15 cellular contexts compared by ENCODE assay signal in genomic region chr13:109140777-109141354, GRCh38.
DNase-seq lines count a peak whose midpoint lies in the region; ATAC-seq, FAIRE-seq and TF ChIP-seq lines count a peak whose summit lies in the region.
"Had no signal": no experiment of that assay in that cellular context is flagged by ENCODE, and none has a peak within 500 bp of the region (broad histone marks: within the 10 kb centered on the region; RNA-seq: fewer than 3 reads in every experiment).

No MANE protein-coding gene starts in this region.

- H3K9ac ChIP-seq in SK-N-SH (no peak overlapping the region), endothelial cell of umbilical vein (replicated peaks; ENCODE audit: extremely low read depth, insufficient read depth, low read length) (no peak overlapping the region)

- H4K20me1 ChIP-seq in SK-N-SH (ENCODE audit: insufficient read depth), result no peaks in the 10 kb centered on the region
- no peaks in the 10 kb centered on the region for H4K20me1 ChIP-seq in endothelial cell of umbilical vein (replicated peaks; ENCODE audit: control insufficient read depth, extremely low read depth, insufficient read depth, low read length)

- POLR2A ChIA-PET in SK-N-SH (lab: Yijun Ruan, JAX) (interaction anchor here (1.0 to 1.7 kb wide), 5 partner anchors 204 to 644 kb away, joined by 3 to 4 read pairs (median 4); no protein-coding TSS in a partner anchor), endothelial cell of umbilical vein (lab: Charles Lee) (no interaction called here)

- H3K27ac ChIP-seq in SK-N-SH (ENCODE audit: low read depth in 2 of 2, low read length in 1 of 2) (peak overlapping the region in 1 of 2 experiments; percentile 86; a peak in 2 of 4 replicates), endothelial cell of umbilical vein (ENCODE audit: insufficient read depth, low read depth, low read length) (no peak overlapping the region), lower lobe of right lung (no peak overlapping the region), testis (no peak overlapping the region)
- H3K27ac ChIP-seq: HL-60 had no signal

- ATAC-seq in lower lobe of right lung, result peak in 1 of 2 donors; percentile 31

- H3K9me2 ChIP-seq in SK-N-SH, result no peaks in the 10 kb centered on the region

- intact Hi-C loops in endothelial cell of umbilical vein (cut with micrococcal nuclease), result loop anchor here (10.0 kb wide), 2 partner anchors 344 to 524 kb away; no protein-coding TSS in a partner anchor
- intact Hi-C loops in lower lobe of right lung (cut with DNase I), result no loop called here
- intact Hi-C loops in testis (cut with DNase I; ENCODE audit: low total_unique reads), result loop anchor here (10.0 kb wide), 1 partner anchor 644 kb away; the partner anchor contains the start of gene IRS2

- dilution Hi-C loops in endothelial cell of umbilical vein (cut with MboI; ENCODE audit: extremely low pct_ligation_motif_present, low sequenced_read_pairs), result no loop called here

- no peaks in the 10 kb centered on the region for H3K9me1 ChIP-seq in endothelial cell of umbilical vein (replicated peaks; ENCODE audit: control insufficient read depth, extremely low read depth, insufficient read depth, low read length)

- TF ChIP-seq RAD21 in SK-N-SH (IDR thresholded peaks at IDR 0.05; ENCODE audit: low read length), result no peak

- BruUV-seq in endothelial cell of umbilical vein (replicated peaks; lab: Mats Ljungman, UMichigan), result no TSS peak

- no peak overlapping the region for H3K4me2 ChIP-seq in SK-N-SH
- no peak overlapping the region for H3K4me2 ChIP-seq in endothelial cell of umbilical vein (ENCODE audit: insufficient read depth, low read length)

- TF ChIP-seq EP300 in SK-N-SH (IDR thresholded peaks at IDR 0.05; ENCODE audit: borderline replicate concordance in 1 of 2, low read depth in 1 of 2, low read length in 1 of 2), result no peak

- peaks cover 3 to 13% of the 10 kb centered on the region in 2 experiments; a peak in 3 of 4 replicates for H3K4me1 ChIP-seq in SK-N-SH (ENCODE audit: control insufficient read depth in 1 of 2, insufficient read depth in 2 of 2, low read depth in 1 of 2, low read length in 1 of 2)
- H3K4me1 ChIP-seq in endothelial cell of umbilical vein (ENCODE audit: control insufficient read depth, extremely low read depth, insufficient read depth, low read length), result peaks cover 3% of the 10 kb centered on the region
- no peaks in the 10 kb centered on the region for H3K4me1 ChIP-seq in lower lobe of right lung
- no peaks in the 10 kb centered on the region for H3K4me1 ChIP-seq in testis
- H3K4me1 ChIP-seq: Caco-2 had no signal

- no peak for TF ChIP-seq CTCF in SK-N-SH (IDR thresholded peaks at IDR 0.05)
- TF ChIP-seq CTCF in endothelial cell of umbilical vein (IDR thresholded peaks at IDR 0.05; ENCODE audit: extremely low read depth in 1 of 2, insufficient read depth in 1 of 2, low read depth in 1 of 2, low read length in 2 of 2), result no peak
- no peak for TF ChIP-seq CTCF in lower lobe of right lung (IDR thresholded peaks at IDR 0.05)
- TF ChIP-seq CTCF in testis (IDR thresholded peaks at IDR 0.05), result no peak
- no peak for TF ChIP-seq CTCF in foreskin fibroblast (IDR thresholded peaks at IDR 0.05; ENCODE audit: low read depth, low read length)

- H3K79me2 ChIP-seq in SK-N-SH (ENCODE audit: insufficient read depth) (no peaks in the 10 kb centered on the region), endothelial cell of umbilical vein (ENCODE audit: control insufficient read depth, insufficient read depth, low read length) (no peaks in the 10 kb centered on the region)

- H3K36me3 ChIP-seq in SK-N-SH (replicated peaks in 1 of 2; ENCODE audit: control insufficient read depth in 1 of 2, insufficient read depth in 2 of 2, low read length in 1 of 2) (no peaks in the 10 kb centered on the region), endothelial cell of umbilical vein (ENCODE audit: control insufficient read depth in 2 of 2, extremely low read depth in 1 of 2, insufficient read depth in 2 of 2, low read length in 2 of 2) (no peaks in the 10 kb centered on the region), lower lobe of right lung (no peaks in the 10 kb centered on the region), testis (ENCODE audit: low read depth, missing control alignments) (no peaks in the 10 kb centered on the region)

- H3K27me3 ChIP-seq in SK-N-SH (ENCODE audit: insufficient read depth) (no peaks in the 10 kb centered on the region), endothelial cell of umbilical vein (ENCODE audit: control insufficient read depth in 2 of 2, insufficient read depth in 2 of 2, low read length in 2 of 2) (peaks cover 11 to 25% of the 10 kb centered on the region in 2 experiments), lower lobe of right lung (ENCODE audit: low read depth) (peaks cover 25% of the 10 kb centered on the region), testis (no peaks in the 10 kb centered on the region)

- CTCF ChIA-PET in SK-N-SH (lab: Yijun Ruan, JAX) (interaction anchor here (1.1 to 1.9 kb wide), 5 partner anchors 180 to 649 kb away, joined by 4 to 8 read pairs (median 5); no protein-coding TSS in a partner anchor), endothelial cell of umbilical vein (lab: Charles Lee) (interaction anchor here (1.4 kb wide), 1 partner anchor 457 kb away, joined by 3 read pairs; no protein-coding TSS in a partner anchor)

- DNase-seq in SK-N-SH (peak; percentile 73), endothelial cell of umbilical vein (ENCODE audit: low read depth, low spot score) (no peak), lower lobe of right lung (no peak), testis (no peak), GM19240 (ENCODE audit: insufficient read length, low spot score) (no peak), foreskin fibroblast (no peak), cortex of kidney (lab: John Stamatoyannopoulos, UW) (no peak)
- no peak for DNase-seq in activated CD4-positive, alpha-beta T cell treated with anti-CD3 and anti-CD28 coated beads for 4 hours
- DNase-seq: activated naive CD4-positive, alpha-beta T cell treated with anti-CD3 and anti-CD28 coated beads, Interleukin-2, amount 10 ng/mL, durations not matched to agents 7 days and 5 days; Caco-2; NCI-H2107; NCI-H524 treated with DMSO at 0.1 percent for 48 hours; small intestine had no signal

- H2AFZ ChIP-seq in SK-N-SH (ENCODE audit: low read depth) (no peak overlapping the region), endothelial cell of umbilical vein (ENCODE audit: low read depth, low read length) (peak overlapping the region; percentile 20)

- H3F3A ChIP-seq in SK-N-SH (replicated peaks; ENCODE audit: insufficient read depth), result no peaks in the 10 kb centered on the region

- H3K4me3 ChIP-seq in SK-N-SH (ENCODE audit: low read depth in 2 of 2, low read length in 1 of 2), result peak overlapping the region in 1 of 2 experiments; percentile 45; a peak in 2 of 4 replicates
- H3K4me3 ChIP-seq in endothelial cell of umbilical vein (replicated peaks in 1 of 3; ENCODE audit: insufficient read depth in 1 of 3, low read depth in 1 of 3, low read length in 3 of 3), result peak overlapping the region in 1 of 3 experiments; percentile 18
- peak overlapping the region; percentile 37 for H3K4me3 ChIP-seq in lower lobe of right lung
- peak overlapping the region; percentile 36 to 39 for H3K4me3 ChIP-seq in testis
- no peak overlapping the region for H3K4me3 ChIP-seq in foreskin fibroblast (ENCODE audit: low read depth in 1 of 2, low read length in 2 of 2)

- FAIRE-seq in endothelial cell of umbilical vein (lab: Jason Lieb, UNC), result no peak
- FAIRE-seq: endometrium, small intestine had no signal

- H3K9me3 ChIP-seq in SK-N-SH, result no peaks in the 10 kb centered on the region
- H3K9me3 ChIP-seq in endothelial cell of umbilical vein (replicated peaks; ENCODE audit: control insufficient read depth, insufficient read depth, low read length), result no peaks in the 10 kb centered on the region
- no peaks in the 10 kb centered on the region for H3K9me3 ChIP-seq in lower lobe of right lung
- no peaks in the 10 kb centered on the region for H3K9me3 ChIP-seq in testis
- H3K9me3 ChIP-seq: Caco-2 had no signal

- TF ChIP-seq POLR2A in endothelial cell of umbilical vein (IDR thresholded peaks at IDR 0.05; ENCODE audit: low read depth, low read length) (no peak), testis (IDR thresholded peaks at IDR 0.05) (no peak)

- 70% methylated on average over 48 of the region's 58 CpGs for WGBS in SK-N-SH (ENCODE audit: low lambda C conversion rate)
- WGBS in testis, 2 donors, result 12 to 22% methylated on average over 12 to 38 of the region's 58 CpGs

TF ChIP-seq in SK-N-SH, 30 proteins besides CTCF, POLR2A, EP300 and RAD21 (continues in another document):
- no peak for TF ChIP-seq TEAD4 (IDR thresholded peaks at IDR 0.05; ENCODE audit: borderline replicate concordance, insufficient read depth)
- TF ChIP-seq POLR2AphosphoS5 (IDR thresholded peaks at IDR 0.05; ENCODE audit: low read depth, low read length), result no peak
- TF ChIP-seq NFIC (IDR thresholded peaks at IDR 0.05; ENCODE audit: borderline replicate concordance), result no peak
- no peak for TF ChIP-seq EZH2phosphoT487 (IDR thresholded peaks at IDR 0.05; ENCODE audit: borderline replicate concordance, low read depth)
- no peak for TF ChIP-seq MXI1 (IDR thresholded peaks at IDR 0.05; ENCODE audit: low read depth, low read length)
- TF ChIP-seq RXRA (IDR thresholded peaks at IDR 0.05; ENCODE audit: borderline replicate concordance, low read depth), result no peak
- TF ChIP-seq TAF1 (IDR thresholded peaks at IDR 0.05; ENCODE audit: borderline replicate concordance, low read depth, low read length), result no peak

TF ChIP-seq in endothelial cell of umbilical vein, 7 proteins besides CTCF, POLR2A, EP300 and RAD21:
- TF ChIP-seq MAX (IDR thresholded peaks at IDR 0.05; ENCODE audit: insufficient read depth, insufficient read length) (no peak), POLR2AphosphoS5 (IDR thresholded peaks at IDR 0.05; ENCODE audit: insufficient read depth, low read depth, low read length) (no peak), MYC (IDR thresholded peaks at IDR 0.05; ENCODE audit: low read depth, low read length) (no peak), FOS (IDR thresholded peaks at IDR 0.05; ENCODE audit: borderline replicate concordance, insufficient read depth, low read length) (no peak), JUN (IDR thresholded peaks at IDR 0.05; ENCODE audit: borderline replicate concordance, insufficient read depth, insufficient read length, low read depth) (no peak), EZH2 (IDR thresholded peaks at IDR 0.05; ENCODE audit: borderline replicate concordance, low read depth, low read length, severe bottlenecking) (no peak), GATA2 (IDR thresholded peaks at IDR 0.05; ENCODE audit: insufficient read depth, insufficient read length, low read depth, low read length) (no peak)
TF ChIP-seq in endothelial cell of umbilical vein: peak in this region for 0.

Comparison
In these comparisons a context has a peak if more than half of its experiments do, and no peak if none do; other contexts are left out.
1. H3K4me3 ChIP-seq: peak in lower lobe of right lung (single experiment) and testis (2 of 2); none in foreskin fibroblast (0 of 2).